Comparison of ENCODE assay signal across 2 cellular contexts in the genomic region with DNA sequence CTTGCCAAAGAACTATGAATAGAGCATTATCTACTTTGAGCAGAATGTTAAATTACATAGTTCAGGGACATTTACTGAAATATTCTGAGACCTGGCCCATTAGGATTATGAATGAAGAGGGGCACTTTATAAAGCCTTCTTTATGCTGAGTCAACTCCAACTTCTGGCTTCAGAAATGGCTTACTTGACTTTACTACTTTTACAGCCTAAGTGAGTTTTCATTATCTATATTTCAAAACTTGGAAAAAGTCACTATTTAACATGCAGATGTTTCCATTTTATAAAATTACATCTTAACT.
TF ChIP-seq lines count a peak whose summit lies in the region.

No MANE protein-coding gene starts in this region.

TF ChIP-seq in GM23338, 12 proteins besides CTCF, POLR2A, EP300 and RAD21 (continues in another document):
- TF ChIP-seq, protein P1, sequence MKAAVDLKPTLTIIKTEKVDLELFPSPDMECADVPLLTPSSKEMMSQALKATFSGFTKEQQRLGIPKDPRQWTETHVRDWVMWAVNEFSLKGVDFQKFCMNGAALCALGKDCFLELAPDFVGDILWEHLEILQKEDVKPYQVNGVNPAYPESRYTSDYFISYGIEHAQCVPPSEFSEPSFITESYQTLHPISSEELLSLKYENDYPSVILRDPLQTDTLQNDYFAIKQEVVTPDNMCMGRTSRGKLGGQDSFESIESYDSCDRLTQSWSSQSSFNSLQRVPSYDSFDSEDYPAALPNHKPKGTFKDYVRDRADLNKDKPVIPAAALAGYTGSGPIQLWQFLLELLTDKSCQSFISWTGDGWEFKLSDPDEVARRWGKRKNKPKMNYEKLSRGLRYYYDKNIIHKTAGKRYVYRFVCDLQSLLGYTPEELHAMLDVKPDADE (IDR thresholded peaks at IDR 0.05) = no peak
- no peak for TF ChIP-seq STAT1 (IDR thresholded peaks at IDR 0.05; ENCODE audit: unreplicated experiment)
- no peak for TF ChIP-seq NANOG (IDR thresholded peaks at IDR 0.05; ENCODE audit: borderline replicate concordance)
- TF ChIP-seq, protein P2, sequence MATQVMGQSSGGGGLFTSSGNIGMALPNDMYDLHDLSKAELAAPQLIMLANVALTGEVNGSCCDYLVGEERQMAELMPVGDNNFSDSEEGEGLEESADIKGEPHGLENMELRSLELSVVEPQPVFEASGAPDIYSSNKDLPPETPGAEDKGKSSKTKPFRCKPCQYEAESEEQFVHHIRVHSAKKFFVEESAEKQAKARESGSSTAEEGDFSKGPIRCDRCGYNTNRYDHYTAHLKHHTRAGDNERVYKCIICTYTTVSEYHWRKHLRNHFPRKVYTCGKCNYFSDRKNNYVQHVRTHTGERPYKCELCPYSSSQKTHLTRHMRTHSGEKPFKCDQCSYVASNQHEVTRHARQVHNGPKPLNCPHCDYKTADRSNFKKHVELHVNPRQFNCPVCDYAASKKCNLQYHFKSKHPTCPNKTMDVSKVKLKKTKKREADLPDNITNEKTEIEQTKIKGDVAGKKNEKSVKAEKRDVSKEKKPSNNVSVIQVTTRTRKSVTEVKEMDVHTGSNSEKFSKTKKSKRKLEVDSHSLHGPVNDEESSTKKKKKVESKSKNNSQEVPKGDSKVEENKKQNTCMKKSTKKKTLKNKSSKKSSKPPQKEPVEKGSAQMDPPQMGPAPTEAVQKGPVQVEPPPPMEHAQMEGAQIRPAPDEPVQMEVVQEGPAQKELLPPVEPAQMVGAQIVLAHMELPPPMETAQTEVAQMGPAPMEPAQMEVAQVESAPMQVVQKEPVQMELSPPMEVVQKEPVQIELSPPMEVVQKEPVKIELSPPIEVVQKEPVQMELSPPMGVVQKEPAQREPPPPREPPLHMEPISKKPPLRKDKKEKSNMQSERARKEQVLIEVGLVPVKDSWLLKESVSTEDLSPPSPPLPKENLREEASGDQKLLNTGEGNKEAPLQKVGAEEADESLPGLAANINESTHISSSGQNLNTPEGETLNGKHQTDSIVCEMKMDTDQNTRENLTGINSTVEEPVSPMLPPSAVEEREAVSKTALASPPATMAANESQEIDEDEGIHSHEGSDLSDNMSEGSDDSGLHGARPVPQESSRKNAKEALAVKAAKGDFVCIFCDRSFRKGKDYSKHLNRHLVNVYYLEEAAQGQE (IDR thresholded peaks at IDR 0.05; ENCODE audit: unreplicated experiment) = no peak
- TF ChIP-seq JUNB (IDR thresholded peaks at IDR 0.05; ENCODE audit: unreplicated experiment) = no peak
- TF ChIP-seq POLR2AphosphoS5 (IDR thresholded peaks at IDR 0.05; ENCODE audit: low read depth) = no peak
- TF ChIP-seq ZNF114 (CRISPR knock-in tag; IDR thresholded peaks at IDR 0.05) = no peak
- no peak for TF ChIP-seq EZH2phosphoT487 (IDR thresholded peaks at IDR 0.05; ENCODE audit: unreplicated experiment)
- no peak for TF ChIP-seq ZNF331 (CRISPR knock-in tag; IDR thresholded peaks at IDR 0.05; ENCODE audit: low read depth)
- TF ChIP-seq, protein P3, sequence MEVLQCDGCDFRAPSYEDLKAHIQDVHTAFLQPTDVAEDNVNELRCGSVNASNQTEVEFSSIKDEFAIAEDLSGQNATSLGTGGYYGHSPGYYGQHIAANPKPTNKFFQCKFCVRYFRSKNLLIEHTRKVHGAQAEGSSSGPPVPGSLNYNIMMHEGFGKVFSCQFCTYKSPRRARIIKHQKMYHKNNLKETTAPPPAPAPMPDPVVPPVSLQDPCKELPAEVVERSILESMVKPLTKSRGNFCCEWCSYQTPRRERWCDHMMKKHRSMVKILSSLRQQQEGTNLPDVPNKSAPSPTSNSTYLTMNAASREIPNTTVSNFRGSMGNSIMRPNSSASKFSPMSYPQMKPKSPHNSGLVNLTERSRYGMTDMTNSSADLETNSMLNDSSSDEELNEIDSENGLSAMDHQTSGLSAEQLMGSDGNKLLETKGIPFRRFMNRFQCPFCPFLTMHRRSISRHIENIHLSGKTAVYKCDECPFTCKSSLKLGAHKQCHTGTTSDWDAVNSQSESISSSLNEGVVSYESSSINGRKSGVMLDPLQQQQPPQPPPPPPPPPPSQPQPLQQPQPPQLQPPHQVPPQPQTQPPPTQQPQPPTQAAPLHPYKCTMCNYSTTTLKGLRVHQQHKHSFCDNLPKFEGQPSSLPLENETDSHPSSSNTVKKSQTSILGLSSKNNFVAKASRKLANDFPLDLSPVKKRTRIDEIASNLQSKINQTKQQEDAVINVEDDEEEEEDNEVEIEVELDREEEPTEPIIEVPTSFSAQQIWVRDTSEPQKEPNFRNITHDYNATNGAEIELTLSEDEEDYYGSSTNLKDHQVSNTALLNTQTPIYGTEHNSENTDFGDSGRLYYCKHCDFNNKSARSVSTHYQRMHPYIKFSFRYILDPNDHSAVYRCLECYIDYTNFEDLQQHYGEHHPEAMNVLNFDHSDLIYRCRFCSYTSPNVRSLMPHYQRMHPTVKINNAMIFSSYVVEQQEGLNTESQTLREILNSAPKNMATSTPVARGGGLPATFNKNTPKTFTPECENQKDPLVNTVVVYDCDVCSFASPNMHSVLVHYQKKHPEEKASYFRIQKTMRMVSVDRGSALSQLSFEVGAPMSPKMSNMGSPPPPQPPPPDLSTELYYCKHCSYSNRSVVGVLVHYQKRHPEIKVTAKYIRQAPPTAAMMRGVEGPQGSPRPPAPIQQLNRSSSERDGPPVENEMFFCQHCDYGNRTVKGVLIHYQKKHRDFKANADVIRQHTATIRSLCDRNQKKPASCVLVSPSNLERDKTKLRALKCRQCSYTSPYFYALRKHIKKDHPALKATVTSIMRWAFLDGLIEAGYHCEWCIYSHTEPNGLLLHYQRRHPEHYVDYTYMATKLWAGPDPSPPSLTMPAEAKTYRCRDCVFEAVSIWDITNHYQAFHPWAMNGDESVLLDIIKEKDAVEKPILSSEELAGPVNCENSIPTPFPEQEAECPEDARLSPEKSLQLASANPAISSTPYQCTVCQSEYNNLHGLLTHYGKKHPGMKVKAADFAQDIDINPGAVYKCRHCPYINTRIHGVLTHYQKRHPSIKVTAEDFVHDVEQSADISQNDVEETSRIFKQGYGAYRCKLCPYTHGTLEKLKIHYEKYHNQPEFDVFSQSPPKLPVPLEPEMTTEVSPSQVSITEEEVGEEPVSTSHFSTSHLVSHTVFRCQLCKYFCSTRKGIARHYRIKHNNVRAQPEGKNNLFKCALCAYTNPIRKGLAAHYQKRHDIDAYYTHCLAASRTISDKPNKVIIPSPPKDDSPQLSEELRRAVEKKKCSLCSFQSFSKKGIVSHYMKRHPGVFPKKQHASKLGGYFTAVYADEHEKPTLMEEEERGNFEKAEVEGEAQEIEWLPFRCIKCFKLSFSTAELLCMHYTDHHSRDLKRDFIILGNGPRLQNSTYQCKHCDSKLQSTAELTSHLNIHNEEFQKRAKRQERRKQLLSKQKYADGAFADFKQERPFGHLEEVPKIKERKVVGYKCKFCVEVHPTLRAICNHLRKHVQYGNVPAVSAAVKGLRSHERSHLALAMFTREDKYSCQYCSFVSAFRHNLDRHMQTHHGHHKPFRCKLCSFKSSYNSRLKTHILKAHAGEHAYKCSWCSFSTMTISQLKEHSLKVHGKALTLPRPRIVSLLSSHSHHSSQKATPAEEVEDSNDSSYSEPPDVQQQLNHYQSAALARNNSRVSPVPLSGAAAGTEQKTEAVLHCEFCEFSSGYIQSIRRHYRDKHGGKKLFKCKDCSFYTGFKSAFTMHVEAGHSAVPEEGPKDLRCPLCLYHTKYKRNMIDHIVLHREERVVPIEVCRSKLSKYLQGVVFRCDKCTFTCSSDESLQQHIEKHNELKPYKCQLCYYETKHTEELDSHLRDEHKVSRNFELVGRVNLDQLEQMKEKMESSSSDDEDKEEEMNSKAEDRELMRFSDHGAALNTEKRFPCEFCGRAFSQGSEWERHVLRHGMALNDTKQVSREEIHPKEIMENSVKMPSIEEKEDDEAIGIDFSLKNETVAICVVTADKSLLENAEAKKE (CRISPR knock-in tag; IDR thresholded peaks at IDR 0.05) = no peak
- TF ChIP-seq EZH2 (IDR thresholded peaks at IDR 0.05; ENCODE audit: low read depth, unreplicated experiment) = no peak

TF ChIP-seq in HepG2, 621 proteins besides CTCF, POLR2A, EP300 and RAD21:
- TF ChIP-seq, protein P4, sequence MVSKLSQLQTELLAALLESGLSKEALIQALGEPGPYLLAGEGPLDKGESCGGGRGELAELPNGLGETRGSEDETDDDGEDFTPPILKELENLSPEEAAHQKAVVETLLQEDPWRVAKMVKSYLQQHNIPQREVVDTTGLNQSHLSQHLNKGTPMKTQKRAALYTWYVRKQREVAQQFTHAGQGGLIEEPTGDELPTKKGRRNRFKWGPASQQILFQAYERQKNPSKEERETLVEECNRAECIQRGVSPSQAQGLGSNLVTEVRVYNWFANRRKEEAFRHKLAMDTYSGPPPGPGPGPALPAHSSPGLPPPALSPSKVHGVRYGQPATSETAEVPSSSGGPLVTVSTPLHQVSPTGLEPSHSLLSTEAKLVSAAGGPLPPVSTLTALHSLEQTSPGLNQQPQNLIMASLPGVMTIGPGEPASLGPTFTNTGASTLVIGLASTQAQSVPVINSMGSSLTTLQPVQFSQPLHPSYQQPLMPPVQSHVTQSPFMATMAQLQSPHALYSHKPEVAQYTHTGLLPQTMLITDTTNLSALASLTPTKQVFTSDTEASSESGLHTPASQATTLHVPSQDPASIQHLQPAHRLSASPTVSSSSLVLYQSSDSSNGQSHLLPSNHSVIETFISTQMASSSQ (IDR thresholded peaks at IDR 0.05; ENCODE audit: low read depth) = no peak
- TF ChIP-seq, protein P4 (CRISPR knock-in tag; IDR thresholded peaks at IDR 0.05; ENCODE audit: borderline replicate concordance) = no peak
- TF ChIP-seq MAFK (conservative IDR thresholded peaks at IDR 0.05 in 1 of 2, IDR thresholded peaks at IDR 0.05 in 1 of 2; ENCODE audit: low read length in 2 of 2) = peak; percentile 60 to 73; a peak in 3 of 4 replicates
- peak; percentile 74 for TF ChIP-seq MAFF (IDR thresholded peaks at IDR 0.05; ENCODE audit: low read depth, low read length)
